In genomic region chr3:94062513-94063404, GRCh38 we compare ENCODE assay signal across 8 cellular contexts. TPM values are rescaled to one million over a fixed set of nuclear protein-coding genes. Genes with fewer than 3 reads are reported as not detected.
DNase-seq lines count a peak whose midpoint lies in the region; ATAC-seq and TF ChIP-seq lines count a peak whose summit lies in the region.

Gene DHFR2 (minus strand): TSS chr3:94062916. CDS start chr3:94061511, 1,405 bp downstream.
Gene NSUN3 (plus strand): TSS chr3:94063061. CDS start chr3:94063127, 66 bp downstream.

- H3K36me3 ChIP-seq in BLaER1: peaks cover 38% of the 10 kb centered on the region
- H3K36me3 ChIP-seq in colonic mucosa: no peaks in the 10 kb centered on the region

- ATAC-seq in GM19328 (IDR thresholded peaks at IDR 0.05; ENCODE audit: unreplicated experiment): peak; percentile 94
- peak; percentile 88 for ATAC-seq in HG03469 (IDR thresholded peaks at IDR 0.05; ENCODE audit: unreplicated experiment)

- H3K4me2 ChIP-seq in BLaER1: peak within 1 kb of the TSS; percentile 92

- H3K9me3 ChIP-seq in BLaER1: peaks cover 14% of the 10 kb centered on the region
- no peaks in the 10 kb centered on the region for H3K9me3 ChIP-seq in colonic mucosa

- peak within 1 kb of the TSS; percentile 97 for H3K9ac ChIP-seq in BLaER1
- peak within 1 kb of the TSS; percentile 69 to 99 for H3K9ac ChIP-seq in colonic mucosa (ENCODE audit: low read depth in 2 of 2, low read length in 2 of 2)

- intact Hi-C loops in colonic mucosa (cut with DNase I): loop anchor here (10.0 kb wide), 1 partner anchor 158 kb away; no protein-coding TSS in a partner anchor

- no peak for TF ChIP-seq CTCF in colonic mucosa (IDR thresholded peaks at IDR 0.05)

- H3K27ac ChIP-seq in BLaER1 (peak within 1 kb of the TSS; percentile 98), colonic mucosa (peak within 1 kb of the TSS; percentile 96), layer of hippocampus (ENCODE audit: low read depth, low read length) (peak within 1 kb of the TSS; percentile 89)

- H3K4me3 ChIP-seq in BLaER1 (peak within 1 kb of the TSS; percentile 79), colonic mucosa (peak within 1 kb of the TSS; percentile 54)

- peaks cover 37% of the 10 kb centered on the region for H3K4me1 ChIP-seq in BLaER1
- peaks cover 19% of the 10 kb centered on the region for H3K4me1 ChIP-seq in colonic mucosa

- H3K27me3 ChIP-seq in BLaER1 (no peaks in the 10 kb centered on the region), colonic mucosa (no peaks in the 10 kb centered on the region), layer of hippocampus (ENCODE audit: control insufficient read depth, insufficient read depth, low read length) (no peaks in the 10 kb centered on the region)

- DNase-seq in NCI-H526 (lab: John Stamatoyannopoulos, UW) (peak; percentile 93 to 96), colonic mucosa (peak; percentile 93)
- peak; percentile 86 for DNase-seq in activated CD4-positive, alpha-beta T cell treated with anti-CD3 and anti-CD28 coated beads for 48 hours
- DNase-seq in stimulated activated CD4-positive, alpha-beta T cell treated with anti-CD3 and anti-CD28 coated beads, Interleukin-1b, Interleukin-23, amount 100 ng/mL, for 24 hours (ENCODE audit: low read depth in 4 of 4, low spot score in 1 of 4): peak; percentile 53 to 72 (median 60)

- H4K20me1 ChIP-seq in BLaER1: no peaks in the 10 kb centered on the region

RNA-seq across cellular contexts. Expression of gene DHFR2, which starts in this region (rescaled TPM):
- total RNA-seq in colonic mucosa: 1 to 10 TPM; 4.6 to 5.4 TPM

RNA-seq across cellular contexts. Expression of gene NSUN3, which starts in this region (rescaled TPM):
- total RNA-seq in colonic mucosa: 10 to 100 TPM; 17.2 to 18.8 TPM

Comparison
In these comparisons a context has a peak if more than half of its experiments do, and no peak if none do; other contexts are left out.
1. Peak in every context shown above with its lines: DNase-seq, ATAC-seq, H3K4me3 ChIP-seq and H3K27ac ChIP-seq.